1 cellular context compared by ENCODE assay signal in genomic region chr3:186570096-186570940, GRCh38.
TF ChIP-seq lines count a peak whose summit lies in the region.

TSS of gene DNAJB11 (plus strand) at chr3:186570720. CDS start at chr3:186570898, 178 bp downstream.

TF ChIP-seq in SK-N-SH, 30 proteins besides CTCF, POLR2A, EP300 and RAD21 (continued from another document):
- TF ChIP-seq USF1 (IDR thresholded peaks at IDR 0.05; ENCODE audit: borderline replicate concordance, low read depth) (peak; percentile 39; the same call in 1 of the 2 replicates), RCOR1 (IDR thresholded peaks at IDR 0.05; ENCODE audit: low read length) (peak; percentile 59; the same call in 1 of the 2 replicates), FOXM1 (IDR thresholded peaks at IDR 0.05; ENCODE audit: low read depth) (no peak), GATA2 (CRISPR knock-in tag; IDR thresholded peaks at IDR 0.05) (no peak), EZH2phosphoT487 (IDR thresholded peaks at IDR 0.05; ENCODE audit: borderline replicate concordance, low read depth) (no peak), MEF2A (IDR thresholded peaks at IDR 0.05; ENCODE audit: borderline replicate concordance, low read depth) (no peak), RXRA (IDR thresholded peaks at IDR 0.05; ENCODE audit: borderline replicate concordance, low read depth) (no peak), SMC3 (IDR thresholded peaks at IDR 0.05; ENCODE audit: low read depth, low read length) (no peak), POLR2AphosphoS5 (IDR thresholded peaks at IDR 0.05; ENCODE audit: low read depth, low read length) (peak; percentile 82), REST (IDR thresholded peaks at IDR 0.05; ENCODE audit: low read depth, low read length) (0 out of 2 replicates have a peak, but pooled peaks have one; percentile 7), GABPA (IDR thresholded peaks at IDR 0.05; ENCODE audit: low read depth) (peak; percentile 66)
TF ChIP-seq in SK-N-SH: peak in this region for 17.
